12 cellular contexts compared by ENCODE assay signal in genomic region chr20:38217791-38218565, GRCh38. TPM values are rescaled to one million over a fixed set of nuclear protein-coding genes. Genes with fewer than 3 reads are reported as not detected.
A peak's percentile ranks its signal among the peaks of the same experiment; 100 is the strongest.
DNase-seq lines count a peak whose midpoint lies in the region; ATAC-seq, FAIRE-seq and TF ChIP-seq lines count a peak whose summit lies in the region.
"Had no signal": no experiment of that assay in that cellular context is flagged by ENCODE, and none has a peak within 500 bp of the region (broad histone marks: within the 10 kb centered on the region; RNA-seq: fewer than 3 reads in every experiment).

No MANE protein-coding gene starts in this region.

- peaks cover 0 to 6% (median 0%) of the 10 kb centered on the region in 7 donors for H3K4me1 Mint-ChIP-seq in naive thymus-derived CD4-positive, alpha-beta T cell

- no peak for FAIRE-seq in H54 (lab: Jason Lieb, UNC)
- FAIRE-seq: GM18507 had no signal

- no peak overlapping the region for H3K27ac Mint-ChIP-seq in naive thymus-derived CD4-positive, alpha-beta T cell

- H3K9ac ChIP-seq in adipocyte (ENCODE audit: low read length) = peak overlapping the region; percentile 19

- H3K27me3 Mint-ChIP-seq in naive thymus-derived CD4-positive, alpha-beta T cell = peaks cover 0 to 5% (median 0%) of the 10 kb centered on the region in 5 donors

- no peak overlapping the region for H3K4me3 Mint-ChIP-seq in naive thymus-derived CD4-positive, alpha-beta T cell

- H3K27ac ChIP-seq in left ventricle myocardium inferior (replicated peaks) (peak overlapping the region; percentile 58), spleen (no peak overlapping the region)
- H3K27ac ChIP-seq in naive thymus-derived CD4-positive, alpha-beta T cell (ENCODE audit: low read depth, low read length) = no peak overlapping the region
- H3K27ac ChIP-seq: upper lobe of left lung had no signal

- TF ChIP-seq CTCF in left ventricle myocardium inferior (IDR thresholded peaks at IDR 0.05; ENCODE audit: borderline replicate concordance) = no peak
- TF ChIP-seq CTCF in spleen (IDR thresholded peaks at IDR 0.05 in 8 of 11, conservative IDR thresholded peaks at IDR 0.05 in 3 of 11) = no peak

- H3K9me3 ChIP-seq in adipocyte (ENCODE audit: control insufficient read depth, low read length) (no peaks in the 10 kb centered on the region), left ventricle myocardium inferior (replicated peaks) (no peaks in the 10 kb centered on the region), spleen (no peaks in the 10 kb centered on the region)
- H3K9me3 ChIP-seq in naive thymus-derived CD4-positive, alpha-beta T cell (ENCODE audit: control insufficient read depth in 2 of 3, low read length in 3 of 3) = no peaks in the 10 kb centered on the region
- H3K9me3 ChIP-seq: esophagus squamous epithelium, upper lobe of left lung had no signal

- no peaks in the 10 kb centered on the region for H3K27me3 ChIP-seq in adipocyte (replicated peaks; ENCODE audit: control insufficient read depth, insufficient read depth, low read length)
- no peaks in the 10 kb centered on the region for H3K27me3 ChIP-seq in left ventricle myocardium inferior (ENCODE audit: low read depth)
- no peaks in the 10 kb centered on the region for H3K27me3 ChIP-seq in spleen (replicated peaks in 1 of 7)
- no peaks in the 10 kb centered on the region for H3K27me3 ChIP-seq in naive thymus-derived CD4-positive, alpha-beta T cell (ENCODE audit: control insufficient read depth in 2 of 2, insufficient read depth in 2 of 2, low read length in 2 of 2)
- H3K27me3 ChIP-seq: upper lobe of left lung had no signal

- TF ChIP-seq POLR2A in H54 (IDR thresholded peaks at IDR 0.05; ENCODE audit: low read depth, low read length) (no peak), spleen (IDR thresholded peaks at IDR 0.05) (no peak)

- peaks cover 12% of the 10 kb centered on the region for H3K4me1 ChIP-seq in adipocyte (ENCODE audit: control insufficient read depth, insufficient read depth, low read length)
- peaks cover 7% of the 10 kb centered on the region for H3K4me1 ChIP-seq in left ventricle myocardium inferior
- peaks cover 0 to 10% (median 6%) of the 10 kb centered on the region in 6 donors for H3K4me1 ChIP-seq in spleen
- no peaks in the 10 kb centered on the region for H3K4me1 ChIP-seq in naive thymus-derived CD4-positive, alpha-beta T cell (ENCODE audit: control insufficient read depth in 2 of 2, insufficient read depth in 2 of 2, low read length in 2 of 2)

- no peaks in the 10 kb centered on the region for H3K36me3 Mint-ChIP-seq in naive thymus-derived CD4-positive, alpha-beta T cell

- H3K9me3 Mint-ChIP-seq in naive thymus-derived CD4-positive, alpha-beta T cell = no peaks in the 10 kb centered on the region

- H3K4me3 ChIP-seq in adipocyte (ENCODE audit: low read length) (no peak overlapping the region), left ventricle myocardium inferior (no peak overlapping the region), spleen (no peak overlapping the region)
- H3K4me3 ChIP-seq in naive thymus-derived CD4-positive, alpha-beta T cell (ENCODE audit: low read length) = no peak overlapping the region
- H3K4me3 ChIP-seq: esophagus squamous epithelium, upper lobe of left lung had no signal

- 69 to 83% (median 74%) methylated on average over 15 of the region's 15 CpGs for WGBS in spleen, 5 donors

- DNase-seq in H54 (ENCODE audit: insufficient read length, low spot score) (peak; percentile 93), adipocyte (ENCODE audit: low read depth) (peak; percentile 96), left ventricle myocardium inferior (peak; percentile 63), spleen (peak; percentile 20), DMS114 treated with DMSO at 0.1 percent for 48 hours (lab: John Stamatoyannopoulos, UW; ENCODE audit: unreplicated experiment) (no peak), DMS153 (lab: John Stamatoyannopoulos, UW) (no peak)
- DNase-seq in naive thymus-derived CD4-positive, alpha-beta T cell = no peak
- DNase-seq: esophagus squamous epithelium had no signal

- ATAC-seq in naive thymus-derived CD4-positive, alpha-beta T cell = no peak
- ATAC-seq in GM18867 (IDR thresholded peaks at IDR 0.05; ENCODE audit: unreplicated experiment) = no peak

- CTCF ChIA-PET in naive thymus-derived CD4-positive, alpha-beta T cell (lab: Charles Lee) = no interaction called here

- no peaks in the 10 kb centered on the region for H3K36me3 ChIP-seq in adipocyte (ENCODE audit: control insufficient read depth, insufficient read depth, low read length, severe bottlenecking)
- no peaks in the 10 kb centered on the region for H3K36me3 ChIP-seq in left ventricle myocardium inferior
- H3K36me3 ChIP-seq in spleen = no peaks in the 10 kb centered on the region
- H3K36me3 ChIP-seq in naive thymus-derived CD4-positive, alpha-beta T cell (ENCODE audit: control insufficient read depth in 2 of 3, insufficient read depth in 3 of 3, low read length in 3 of 3) = no peaks in the 10 kb centered on the region
- H3K36me3 ChIP-seq: esophagus squamous epithelium, upper lobe of left lung had no signal

- POLR2A ChIA-PET in naive thymus-derived CD4-positive, alpha-beta T cell (lab: Charles Lee) = no interaction called here

- intact Hi-C loops in left ventricle myocardium inferior (cut with micrococcal nuclease) = no loop called here
- intact Hi-C loops in spleen (cut with DNase I; ENCODE audit: low total_unique reads) = no loop called here
- intact Hi-C loops in naive thymus-derived CD4-positive, alpha-beta T cell (cut with micrococcal nuclease) = no loop called here

RNA-seq across cellular contexts. Expression of gene KIAA1755, which starts 42.6 kb away (rescaled TPM):
- total RNA-seq in left ventricle myocardium inferior (7.1 TPM), spleen (1 to 10 TPM in 6 of 7 donors, under 1 TPM in 1; 0.51 to 5.3 (median 3.5) TPM)
- 1 to 10 TPM; 4.6 to 7.3 (median 4.8) TPM for polyA plus RNA-seq in spleen
- total RNA-seq in naive thymus-derived CD4-positive, alpha-beta T cell = not detected
- not detected for polyA plus RNA-seq in naive thymus-derived CD4-positive, alpha-beta T cell
- total RNA-seq: OCI-LY7 had no signal

RNA-seq across cellular contexts. Expression of gene TGM2, which starts 52.9 kb away (rescaled TPM):
- total RNA-seq in left ventricle myocardium inferior (846 TPM), spleen (100 to 1,000 TPM in 1 of 7 donors, 10 to 100 TPM in 6; 60.2 to 167 (median 87.6) TPM)
- 10 to 100 TPM in 2 of 3 donors, 1 to 10 TPM in 1; 9.3 to 35.3 (median 19.8) TPM for polyA plus RNA-seq in spleen
- under 1 TPM; 0.11 to 0.94 (median 0.19) TPM for total RNA-seq in naive thymus-derived CD4-positive, alpha-beta T cell
- polyA plus RNA-seq in naive thymus-derived CD4-positive, alpha-beta T cell = not detected
- total RNA-seq: OCI-LY7 had no signal

Comparison
In these comparisons a context has a peak if more than half of its experiments do, and no peak if none do; other contexts are left out.
1. DNase-seq: peak in H54 (single experiment), adipocyte (single experiment), left ventricle myocardium inferior (single experiment) and spleen (single experiment); none in DMS114 treated with DMSO at 0.1 percent for 48 hours (single experiment), naive thymus-derived CD4-positive, alpha-beta T cell (0 of 9) and DMS153 (single experiment).
2. RNA of gene TGM2, which starts 52.9 kb away (total RNA-seq): 846 TPM in left ventricle myocardium inferior (single experiment) and 60.2 to 167 TPM in spleen; 0.11 to 0.94 TPM in naive thymus-derived CD4-positive, alpha-beta T cell; every median in the first group is over 10 times any median in the second.